8 cellular contexts compared by ENCODE assay signal in genomic region chr20:57351042-57351783, GRCh38.
DNase-seq lines count a peak whose midpoint lies in the region; ATAC-seq lines count a peak whose summit lies in the region.

A gene with protein sequence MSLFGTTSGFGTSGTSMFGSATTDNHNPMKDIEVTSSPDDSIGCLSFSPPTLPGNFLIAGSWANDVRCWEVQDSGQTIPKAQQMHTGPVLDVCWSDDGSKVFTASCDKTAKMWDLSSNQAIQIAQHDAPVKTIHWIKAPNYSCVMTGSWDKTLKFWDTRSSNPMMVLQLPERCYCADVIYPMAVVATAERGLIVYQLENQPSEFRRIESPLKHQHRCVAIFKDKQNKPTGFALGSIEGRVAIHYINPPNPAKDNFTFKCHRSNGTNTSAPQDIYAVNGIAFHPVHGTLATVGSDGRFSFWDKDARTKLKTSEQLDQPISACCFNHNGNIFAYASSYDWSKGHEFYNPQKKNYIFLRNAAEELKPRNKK (plus strand): TSS chr20:57351255. CDS start chr20:57354039, 2,784 bp downstream.

- peak; percentile 90 for DNase-seq in ACHN
- peak; percentile 92 to 95 for DNase-seq in NCI-H446 (lab: John Stamatoyannopoulos, UW)
- peak; percentile 86 for DNase-seq in activated CD4-positive, CD25-positive, alpha-beta regulatory T cell treated with anti-CD3 and anti-CD28 coated beads, Interleukin-2, amount 50 U/mL, for 16 hours (ENCODE audit: low read depth, low spot score)
- peak; percentile 88 for DNase-seq in central memory CD4-positive, alpha-beta T cell
- DNase-seq in islet precursor cell = peak; percentile 95
- peak; percentile 87 for DNase-seq in stimulated activated CD4-positive, alpha-beta T cell treated with anti-CD3 and anti-CD28 coated beads, Interleukin-12 subunit alpha, Interleukin-12 subunit beta, amount 100 ng/mL, for 4 hours

- peak; percentile 77 for ATAC-seq in GM18907 (IDR thresholded peaks at IDR 0.05; ENCODE audit: unreplicated experiment)
- ATAC-seq in HG03280 (IDR thresholded peaks at IDR 0.05; ENCODE audit: unreplicated experiment) = peak; percentile 74

- in situ Hi-C loops in ACHN (cut with HindIII; ENCODE audit: low pct_ligation_motif_present, low pct_unique_long_range_greater_than_20kb, low sequenced_read_pairs) = no loop called here

Comparison
In these comparisons a context has a peak if more than half of its experiments do, and no peak if none do; other contexts are left out.
1. Peak in every context shown above with its lines: DNase-seq and ATAC-seq.